Comparison of ENCODE assay signal across 8 cellular contexts in genomic region chr10:17200885-17201164, GRCh38. TPM values are rescaled to one million over a fixed set of nuclear protein-coding genes. Genes with fewer than 3 reads are reported as not detected.
DNase-seq lines count a peak whose midpoint lies in the region; ATAC-seq and TF ChIP-seq lines count a peak whose summit lies in the region.

No MANE protein-coding gene starts in this region.

- ATAC-seq in GM19397 (IDR thresholded peaks at IDR 0.05; ENCODE audit: unreplicated experiment), result peak; percentile 24
- peak; percentile 6 for ATAC-seq in HG03442 (IDR thresholded peaks at IDR 0.05; ENCODE audit: unreplicated experiment)

- TF ChIP-seq RAD21 in SK-N-SH (IDR thresholded peaks at IDR 0.05; ENCODE audit: low read length) (peak; percentile 41), liver (IDR thresholded peaks at IDR 0.05) (peak in 1 of 2 donors; percentile 53)

- 3% methylated on average over 7 of the region's 7 CpGs for WGBS in SK-N-SH (ENCODE audit: low lambda C conversion rate)
- WGBS in liver, result under 1% methylated on average over 7 of the region's 7 CpGs
- 0% methylated on average over 6 of the region's 7 CpGs for WGBS in suprapubic skin

- H3K9ac ChIP-seq in SK-N-SH (peak overlapping the region; percentile 97), liver (ENCODE audit: low read depth in 1 of 2, low read length in 2 of 2) (peak overlapping the region; percentile 42 to 45)

- CTCF ChIA-PET in SK-N-SH (lab: Yijun Ruan, JAX), result interaction anchor here (1.1 to 2.3 kb wide), 5 partner anchors 11 to 358 kb away, joined by 3 to 8 read pairs (median 6); no protein-coding TSS in a partner anchor

- no peaks in the 10 kb centered on the region for H3K27me3 ChIP-seq in SK-N-SH (ENCODE audit: insufficient read depth)
- H3K27me3 ChIP-seq in liver (ENCODE audit: control insufficient read depth in 4 of 4, insufficient read depth in 4 of 4, low read length in 3 of 4), result no peaks in the 10 kb centered on the region
- no peaks in the 10 kb centered on the region for H3K27me3 ChIP-seq in suprapubic skin

- no peak for TF ChIP-seq POLR2A in suprapubic skin (IDR thresholded peaks at IDR 0.05)

- no peak overlapping the region for H2AFZ ChIP-seq in SK-N-SH (ENCODE audit: low read depth)

- H3K4me3 ChIP-seq in SK-N-SH (ENCODE audit: low read depth in 2 of 2, low read length in 1 of 2) (peak overlapping the region; percentile 64 to 76), liver (ENCODE audit: low read depth in 1 of 3, low read length in 3 of 3) (peak overlapping the region; percentile 77 to 84 (median 82)), suprapubic skin (peak overlapping the region; percentile 86)

- H3K27ac ChIP-seq in SK-N-SH (ENCODE audit: low read depth in 2 of 2, low read length in 1 of 2) (peak overlapping the region; percentile 98 to 99), cingulate gyrus (ENCODE audit: low read depth, low read length) (peak overlapping the region; percentile 92), liver (ENCODE audit: low read depth in 1 of 2, low read length in 2 of 2) (peak overlapping the region; percentile 86 to 91), suprapubic skin (peak overlapping the region; percentile 97)

- peaks cover 35% of the 10 kb centered on the region for H3F3A ChIP-seq in SK-N-SH (replicated peaks; ENCODE audit: insufficient read depth)

- TF ChIP-seq CTCF in SK-N-SH (IDR thresholded peaks at IDR 0.05), result no peak
- TF ChIP-seq CTCF in liver (IDR thresholded peaks at IDR 0.05; ENCODE audit: low read depth, low read length, missing input control), result no peak
- TF ChIP-seq CTCF in suprapubic skin (IDR thresholded peaks at IDR 0.05), result no peak

- TF ChIP-seq EP300 in SK-N-SH (IDR thresholded peaks at IDR 0.05; ENCODE audit: borderline replicate concordance in 1 of 2, low read depth in 1 of 2, low read length in 1 of 2) (no peak), suprapubic skin (IDR thresholded peaks at IDR 0.05) (no peak)

- H3K4me1 ChIP-seq in SK-N-SH (ENCODE audit: control insufficient read depth in 1 of 2, insufficient read depth in 2 of 2, low read depth in 1 of 2, low read length in 1 of 2) (peaks cover 9 to 16% of the 10 kb centered on the region in 2 experiments; a peak in 3 of 4 replicates), liver (ENCODE audit: control insufficient read depth in 4 of 4, insufficient read depth in 4 of 4, low read length in 3 of 4) (peaks cover 0 to 11% (median 4%) of the 10 kb centered on the region in 4 donors), suprapubic skin (peaks cover 27% of the 10 kb centered on the region)

- H3K9me3 ChIP-seq in SK-N-SH, result no peaks in the 10 kb centered on the region
- H3K9me3 ChIP-seq in liver (ENCODE audit: control insufficient read depth in 4 of 4, low read length in 3 of 4), result no peaks in the 10 kb centered on the region
- H3K9me3 ChIP-seq in suprapubic skin, result no peaks in the 10 kb centered on the region

- POLR2A ChIA-PET in SK-N-SH (lab: Yijun Ruan, JAX), result interaction anchor here (0.6 to 1.6 kb wide), 7 partner anchors 13 to 348 kb away, joined by 3 to 13 read pairs (median 3); no protein-coding TSS in a partner anchor

- peak overlapping the region; percentile 87 for H3K4me2 ChIP-seq in SK-N-SH

- H3K9me2 ChIP-seq in SK-N-SH, result no peaks in the 10 kb centered on the region

- H4K20me1 ChIP-seq in SK-N-SH (ENCODE audit: insufficient read depth), result no peaks in the 10 kb centered on the region

- H3K79me2 ChIP-seq in SK-N-SH (ENCODE audit: insufficient read depth), result peaks cover 41% of the 10 kb centered on the region

- H3K36me3 ChIP-seq in SK-N-SH (replicated peaks in 1 of 2; ENCODE audit: control insufficient read depth in 1 of 2, insufficient read depth in 2 of 2, low read length in 1 of 2) (no peaks in the 10 kb centered on the region), liver (ENCODE audit: control insufficient read depth in 4 of 4, insufficient read depth in 3 of 4, low read depth in 1 of 4, low read length in 3 of 4) (no peaks in the 10 kb centered on the region), suprapubic skin (no peaks in the 10 kb centered on the region)

- peak; percentile 49 for DNase-seq in DMS 273 (lab: John Stamatoyannopoulos, UW; ENCODE audit: unreplicated experiment)
- no peak for DNase-seq in SK-N-SH
- no peak for DNase-seq in suprapubic skin (ENCODE audit: low spot score in 2 of 2)
- no peak for DNase-seq in GOT3 (lab: John Stamatoyannopoulos, UW)

TF ChIP-seq in SK-N-SH, 30 proteins besides CTCF, POLR2A, EP300 and RAD21 (continues in another document):
- TF ChIP-seq REST (IDR thresholded peaks at IDR 0.05; ENCODE audit: low read depth, low read length), result no peak
- TF ChIP-seq FOXM1 (IDR thresholded peaks at IDR 0.05; ENCODE audit: low read depth), result no peak
- TF ChIP-seq GATA2 (CRISPR knock-in tag; IDR thresholded peaks at IDR 0.05), result no peak
- no peak for TF ChIP-seq TAF1 (IDR thresholded peaks at IDR 0.05; ENCODE audit: borderline replicate concordance, low read depth, low read length)
- TF ChIP-seq MAX (IDR thresholded peaks at IDR 0.05; ENCODE audit: low read depth), result no peak

TF ChIP-seq in liver, 16 proteins besides CTCF, POLR2A, EP300 and RAD21:
- no peak for TF ChIP-seq TAF1 (conservative IDR thresholded peaks at IDR 0.05)
- no peak for TF ChIP-seq JUND (IDR thresholded peaks at IDR 0.05)
- no peak for TF ChIP-seq RXRA (IDR thresholded peaks at IDR 0.05)
- no peak for TF ChIP-seq NR2F2 (IDR thresholded peaks at IDR 0.05)
- TF ChIP-seq YY1 (IDR thresholded peaks at IDR 0.05), result no peak
- TF ChIP-seq HNF4G (IDR thresholded peaks at IDR 0.05), result no peak
- no peak for TF ChIP-seq ATF3 (IDR thresholded peaks at IDR 0.05)
- TF ChIP-seq HNF4A (conservative IDR thresholded peaks at IDR 0.05), result no peak

RNA-seq across cellular contexts. Expression of gene TRDMT1, which starts 0.6 kb away (rescaled TPM):
- polyA plus RNA-seq in SK-N-SH (2012; rRNA removed) (3.1 and 4.1 TPM in 2 replicates), liver (under 1 TPM; 0.38 to 0.43 TPM)
- polyA plus RNA-seq in SK-N-SH (2012; cell fraction: cytosol; rRNA removed), result 3.7 and 4.0 TPM in 2 replicates
- 3.6 and 8.0 TPM in 2 replicates for polyA plus RNA-seq in SK-N-SH (2012; cell fraction: nucleus; rRNA removed)
- total RNA-seq in liver (1 to 10 TPM; 1.7 to 2.4 TPM), suprapubic skin (1 to 10 TPM; 2.7 to 9.4 (median 4.0) TPM)

RNA-seq across cellular contexts. Expression of gene VIM, which starts 27.2 kb away (rescaled TPM):
- polyA plus RNA-seq in SK-N-SH (2012; rRNA removed) (4,747 and 5,016 TPM in 2 replicates), liver (100 to 1,000 TPM in 1 of 2 donors, 10 to 100 TPM in 1; 42.5 to 123 TPM)
- 4,035 and 4,614 TPM in 2 replicates for polyA plus RNA-seq in SK-N-SH (2012; cell fraction: cytosol; rRNA removed)
- 5,845 and 10,924 TPM in 2 replicates for polyA plus RNA-seq in SK-N-SH (2012; cell fraction: nucleus; rRNA removed)
- total RNA-seq in liver (100 to 1,000 TPM in 1 of 2 donors, 10 to 100 TPM in 1; 78.1 to 212 TPM), suprapubic skin (1,000 to 10,000 TPM in 2 of 4 donors, 100 to 1,000 TPM in 2; 697 to 1,198 (median 1,024) TPM)
